ENCODE assay signal across 8 cellular contexts in genomic region chr16:67562918-67563707, GRCh38. TPM values are rescaled to one million over a fixed set of nuclear protein-coding genes. Genes with fewer than 3 reads are reported as not detected.
DNase-seq lines count a peak whose midpoint lies in the region; ATAC-seq, FAIRE-seq and TF ChIP-seq lines count a peak whose summit lies in the region.

No MANE protein-coding gene starts in this region.

- H3K4me1 Mint-ChIP-seq in Caco-2 (ENCODE audit: low read depth, unreplicated experiment): peaks cover 27% of the 10 kb centered on the region
- peaks cover 46 to 61% (median 47%) of the 10 kb centered on the region in 3 donors for H3K4me1 Mint-ChIP-seq in T-cell

- peak; percentile 15 to 23 for TF ChIP-seq CTCF in Caco-2 (IDR thresholded peaks at IDR 0.05; ENCODE audit: insufficient read depth in 1 of 2, low read depth in 1 of 2, low read length in 1 of 2, severe bottlenecking in 1 of 2, unreplicated experiment in 1 of 2)
- peak in 2 of 3 experiments; percentile 16 to 24 for TF ChIP-seq CTCF in ascending aorta (IDR thresholded peaks at IDR 0.05)

- intact Hi-C loops in Caco-2 (cut with micrococcal nuclease; ENCODE audit: unreplicated experiment): loop anchor here (1.0 to 5.0 kb wide), 6 partner anchors 16 to 374 kb away; partner anchors contain the start of genes ACD, CARMIL2, PARD6A and PSMB10
- intact Hi-C loops in ascending aorta (cut with DNase I): loop anchor here (1.0 to 5.0 kb wide), 8 partner anchors 16 to 244 kb away; partner anchors contain the start of genes ACD, AGRP, ATP6V0D1 and GFOD2
- intact Hi-C loops in sciatic nerve (cut with DNase I): no loop called here

- peak overlapping the region; percentile 100 for H3K27ac ChIP-seq in ascending aorta

- ATAC-seq in GM19397 (IDR thresholded peaks at IDR 0.05; ENCODE audit: unreplicated experiment): peak; percentile 5
- ATAC-seq in HG03565 (IDR thresholded peaks at IDR 0.05; ENCODE audit: unreplicated experiment): peak; percentile 7
- ATAC-seq in T-cell (replicated peaks in 1 of 4): peak; percentile 9 to 14 (median 14)
- peak; percentile 2 for ATAC-seq in sciatic nerve

- peak overlapping the region; percentile 93 for H3K27ac Mint-ChIP-seq in Caco-2 (ENCODE audit: unreplicated experiment)
- peak overlapping the region; percentile 91 to 94 for H3K27ac Mint-ChIP-seq in T-cell

- H3K9me3 Mint-ChIP-seq in Caco-2 (ENCODE audit: unreplicated experiment) (no peaks in the 10 kb centered on the region), T-cell (no peaks in the 10 kb centered on the region)

- H3K27me3 Mint-ChIP-seq in Caco-2 (ENCODE audit: insufficient read depth, unreplicated experiment): no peaks in the 10 kb centered on the region
- no peaks in the 10 kb centered on the region for H3K27me3 Mint-ChIP-seq in T-cell

- peaks cover 14% of the 10 kb centered on the region for H3K4me1 ChIP-seq in Caco-2
- peaks cover 7 to 24% of the 10 kb centered on the region in 2 donors for H3K4me1 ChIP-seq in ascending aorta

- no TSS peak for BruUV-seq in Caco-2 (replicated peaks; lab: Mats Ljungman, UMichigan)

- FAIRE-seq in GM19239 (lab: Jason Lieb, UNC): no peak

- POLR2A ChIA-PET in Caco-2 (lab: Charles Lee) (interaction anchor here (0.6 to 3.7 kb wide), 5 partner anchors 16 to 701 kb away, joined by 3 to 19 read pairs (median 5); partner anchors contain the start of genes ACD, PARD6A and SLC7A6), T-cell (lab: Charles Lee) (interaction anchor here (0.7 to 1.5 kb wide), 3 partner anchors 9 to 97 kb away, joined by 3 to 5 read pairs (median 3); partner anchors contain the start of gene ACD (in 1 of the 2))

- H3K9me3 ChIP-seq in Caco-2 (no peaks in the 10 kb centered on the region), ascending aorta (no peaks in the 10 kb centered on the region)

- H3K4me3 Mint-ChIP-seq in Caco-2 (ENCODE audit: unreplicated experiment) (peak overlapping the region; percentile 95), T-cell (peak overlapping the region; percentile 85 to 88 (median 86))

- H3K27me3 ChIP-seq in Caco-2 (replicated peaks; ENCODE audit: control insufficient read depth, insufficient read depth, low read length): no peaks in the 10 kb centered on the region
- H3K27me3 ChIP-seq in ascending aorta: no peaks in the 10 kb centered on the region

- H3K36me3 Mint-ChIP-seq in Caco-2 (ENCODE audit: insufficient read depth, unreplicated experiment) (peaks cover 15% of the 10 kb centered on the region), T-cell (peaks cover 3% of the 10 kb centered on the region)

- H3K36me3 ChIP-seq in Caco-2 (ENCODE audit: control insufficient read depth, insufficient read depth, low read length): no peaks in the 10 kb centered on the region; the same call in 1 of the 2 replicates
- no peaks in the 10 kb centered on the region for H3K36me3 ChIP-seq in ascending aorta

- peak overlapping the region; percentile 100 for H3K4me3 ChIP-seq in Caco-2 (ENCODE audit: low read depth, low read length)
- peak overlapping the region; percentile 99 for H3K4me3 ChIP-seq in ascending aorta

- CTCF ChIA-PET in Caco-2 (lab: Charles Lee) (interaction anchor here (0.6 to 4.4 kb wide), 13 partner anchors 9 to 284 kb away, joined by 3 to 68 read pairs (median 5); partner anchors contain the start of genes ACD, ATP6V0D1, C16orf86 and CARMIL2), T-cell (lab: Charles Lee) (interaction anchor here (0.6 to 6.4 kb wide), 10 partner anchors 16 to 378 kb away, joined by 3 to 64 read pairs (median 6); partner anchors contain the start of genes ATP6V0D1 (in 1 of the 2), CARMIL2 (in 1 of the 2), RANBP10 (in 1 of the 2) and TSNAXIP1 (in 1 of the 2))

- DNase-seq in Caco-2: peak; percentile 76 to 81
- peak; percentile 29 to 69 (median 56) for DNase-seq in T-cell
- peak in 1 of 2 donors; percentile 77 for DNase-seq in ascending aorta (ENCODE audit: low spot score in 2 of 2)
- DNase-seq in hypothalamus (lab: John Stamatoyannopoulos, UW): peak in 36 of 51 donors; percentile 34 to 83 (median 62)
- DNase-seq in sciatic nerve (ENCODE audit: low spot score): peak; percentile 80
- no peak for DNase-seq in GM19239 (ENCODE audit: insufficient read length, low spot score)

RNA-seq across cellular contexts. Expression of gene CTCF, which starts 0.8 kb away (rescaled TPM):
- total RNA-seq in Caco-2 (2022) (60.8 and 67.8 TPM in 2 replicates), T-cell (10 to 100 TPM; 55.3 to 69.0 (median 64.0) TPM), ascending aorta (38.6 TPM), sciatic nerve (44.0 TPM)

RNA-seq across cellular contexts. Expression of gene RIPOR1, which starts 34.5 kb away (rescaled TPM):
- total RNA-seq in Caco-2 (2022): 87.9 and 90.4 TPM in 2 replicates
- 10 to 100 TPM; 33.9 to 60.7 (median 52.4) TPM for total RNA-seq in T-cell
- total RNA-seq in ascending aorta: 182 TPM
- 116 TPM for total RNA-seq in sciatic nerve
